Comparison of ENCODE assay signal across 10 cellular contexts in genomic region chr5:96657068-96657467, GRCh38. TPM values are rescaled to one million over a fixed set of nuclear protein-coding genes. Genes with fewer than 3 reads are reported as not detected.
DNase-seq lines count a peak whose midpoint lies in the region; ATAC-seq and TF ChIP-seq lines count a peak whose summit lies in the region.
"Had no signal": no experiment of that assay in that cellular context is flagged by ENCODE, and none has a peak within 500 bp of the region (broad histone marks: within the 10 kb centered on the region; RNA-seq: fewer than 3 reads in every experiment).

No MANE protein-coding gene starts in this region.

- no peak overlapping the region for H3K27ac Mint-ChIP-seq in activated T-helper 2 cell treated with anti-CD3 and anti-CD28 coated beads, Interferon-gamma antibody, Interleukin-2, Interleukin-4, amounts not matched to agents 10 μg/mL and 5 μg/mL and 100 μg/mL, durations not matched to agents 14 hours and 24 hours and 36 hours
- H3K27ac Mint-ChIP-seq: stimulated activated naive B cell treated with anti-CD40 and anti-IgM and Interleukin-4, amounts not matched to agents 10 μg/mL and 1 μg/mL and 100 μg/mL, for 72 hours had no signal

- intact Hi-C loops in activated T-helper 2 cell treated with anti-CD3 and anti-CD28 coated beads, Interferon-gamma antibody, Interleukin-2, Interleukin-4, amounts not matched to agents 10 μg/mL and 5 μg/mL and 100 μg/mL, durations not matched to agents 14 hours and 24 hours and 36 hours (cut with micrococcal nuclease): loop anchor here (1.0 kb wide), 1 partner anchor 15 kb away; no protein-coding TSS in a partner anchor

- no peaks in the 10 kb centered on the region for H3K9me3 Mint-ChIP-seq in activated T-helper 2 cell treated with anti-CD3 and anti-CD28 coated beads, Interferon-gamma antibody, Interleukin-2, Interleukin-4, amounts not matched to agents 10 μg/mL and 5 μg/mL and 100 μg/mL, durations not matched to agents 14 hours and 24 hours and 36 hours
- H3K9me3 Mint-ChIP-seq: brain; stimulated activated naive B cell treated with anti-CD40 and anti-IgM and Interleukin-4, amounts not matched to agents 10 μg/mL and 1 μg/mL and 100 μg/mL, for 72 hours had no signal

- no peak for TF ChIP-seq CTCF in NB4 (IDR thresholded peaks at IDR 0.05; ENCODE audit: low read depth, low read length)

- no peak for TF ChIP-seq POLR2A in NB4 (IDR thresholded peaks at IDR 0.05; ENCODE audit: extremely low read depth, insufficient read length)

- H3K4me3 ChIP-seq in NB4 (ENCODE audit: low read depth, low read length): no peak overlapping the region

- peak; percentile 34 for DNase-seq in SKM-1 treated with dmso at 0.1 percent for 144 hours (lab: John Stamatoyannopoulos, UW; ENCODE audit: unreplicated experiment)
- DNase-seq in SKM-1 (lab: John Stamatoyannopoulos, UW; ENCODE audit: unreplicated experiment): no peak
- DNase-seq in NB4 (ENCODE audit: low read depth): peak; percentile 87
- peak; percentile 58 for DNase-seq in activated T-helper 2 cell treated with anti-CD3 and anti-CD28 coated beads, Interferon-gamma antibody, Interleukin-2, Interleukin-4, amounts not matched to agents 10 μg/mL and 5 μg/mL and 100 μg/mL, durations not matched to agents 14 hours and 24 hours and 36 hours (ENCODE audit: low spot score)
- DNase-seq in kidney tubule cell (ENCODE audit: low spot score): peak; percentile 95
- DNase-seq in NCI-H1417 (lab: John Stamatoyannopoulos, UW): no peak
- DNase-seq in HuH-7.5 (ENCODE audit: low spot score): no peak
- DNase-seq: stimulated activated naive B cell treated with anti-CD40 and anti-IgM and Interleukin-4, amounts not matched to agents 10 μg/mL and 1 μg/mL and 100 μg/mL, for 72 hours had no signal

- no peaks in the 10 kb centered on the region for H3K36me3 Mint-ChIP-seq in activated T-helper 2 cell treated with anti-CD3 and anti-CD28 coated beads, Interferon-gamma antibody, Interleukin-2, Interleukin-4, amounts not matched to agents 10 μg/mL and 5 μg/mL and 100 μg/mL, durations not matched to agents 14 hours and 24 hours and 36 hours (ENCODE audit: low read depth)
- H3K36me3 Mint-ChIP-seq: brain; stimulated activated naive B cell treated with anti-CD40 and anti-IgM and Interleukin-4, amounts not matched to agents 10 μg/mL and 1 μg/mL and 100 μg/mL, for 72 hours had no signal

- peaks cover 52% of the 10 kb centered on the region for H3K4me1 Mint-ChIP-seq in activated T-helper 2 cell treated with anti-CD3 and anti-CD28 coated beads, Interferon-gamma antibody, Interleukin-2, Interleukin-4, amounts not matched to agents 10 μg/mL and 5 μg/mL and 100 μg/mL, durations not matched to agents 14 hours and 24 hours and 36 hours (ENCODE audit: low read depth)

- H3K27me3 Mint-ChIP-seq in activated T-helper 2 cell treated with anti-CD3 and anti-CD28 coated beads, Interferon-gamma antibody, Interleukin-2, Interleukin-4, amounts not matched to agents 10 μg/mL and 5 μg/mL and 100 μg/mL, durations not matched to agents 14 hours and 24 hours and 36 hours (ENCODE audit: low read depth): peaks cover 54% of the 10 kb centered on the region

- H3K4me3 Mint-ChIP-seq in activated T-helper 2 cell treated with anti-CD3 and anti-CD28 coated beads, Interferon-gamma antibody, Interleukin-2, Interleukin-4, amounts not matched to agents 10 μg/mL and 5 μg/mL and 100 μg/mL, durations not matched to agents 14 hours and 24 hours and 36 hours (ENCODE audit: low read depth): no peak overlapping the region
- H3K4me3 Mint-ChIP-seq: stimulated activated naive B cell treated with anti-CD40 and anti-IgM and Interleukin-4, amounts not matched to agents 10 μg/mL and 1 μg/mL and 100 μg/mL, for 72 hours had no signal

- peak; percentile 59 for ATAC-seq in HG02642 (IDR thresholded peaks at IDR 0.05; ENCODE audit: poor library complexity, unreplicated experiment)

RNA-seq across cellular contexts. Expression of gene CAST, which starts 5.1 kb away (rescaled TPM):
- total RNA-seq in activated T-helper 2 cell treated with anti-CD3 and anti-CD28 coated beads, Interferon-gamma antibody, Interleukin-2, Interleukin-4, amounts not matched to agents 10 μg/mL and 5 μg/mL and 100 μg/mL, durations not matched to agents 14 hours and 24 hours and 36 hours: 110 TPM in 2 replicates

Comparison
In these comparisons a context has a peak if more than half of its experiments do, and no peak if none do; other contexts are left out.
1. DNase-seq: peak in SKM-1 treated with dmso at 0.1 percent for 144 hours (single experiment), NB4 (single experiment), activated T-helper 2 cell treated with anti-CD3 and anti-CD28 coated beads, Interferon-gamma antibody, Interleukin-2, Interleukin-4, amounts not matched to agents 10 μg/mL and 5 μg/mL and 100 μg/mL, durations not matched to agents 14 hours and 24 hours and 36 hours (single experiment) and kidney tubule cell (single experiment); none in SKM-1 (single experiment), NCI-H1417 (0 of 3) and HuH-7.5 (single experiment).